In the genomic region with DNA sequence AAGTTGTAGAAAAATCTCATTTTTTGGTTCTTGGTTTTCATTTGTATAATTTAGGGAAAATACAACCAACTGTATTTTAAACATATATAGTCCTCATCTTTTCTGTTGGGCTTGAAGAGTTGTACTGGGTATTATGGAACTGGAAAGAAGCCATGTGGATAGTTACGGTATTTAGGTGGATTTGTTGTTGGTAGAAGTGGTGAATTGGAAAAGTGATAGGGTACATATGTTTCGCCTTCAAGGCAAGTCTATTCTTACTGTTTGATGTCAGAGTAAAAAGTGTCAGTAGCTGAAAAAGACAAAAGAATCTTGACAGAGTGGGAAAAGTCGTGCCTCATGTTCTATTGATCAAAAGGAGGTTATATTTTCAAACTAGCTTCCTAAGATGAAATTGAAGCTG, we compare ENCODE assay signal across 19 cellular contexts.
DNase-seq lines count a peak whose midpoint lies in the region; FAIRE-seq and TF ChIP-seq lines count a peak whose summit lies in the region.
"Had no signal": no experiment of that assay in that cellular context is flagged by ENCODE, and none has a peak within 500 bp of the region (broad histone marks: within the 10 kb centered on the region; RNA-seq: fewer than 3 reads in every experiment).

No MANE protein-coding gene starts in this region.

- no peak for FAIRE-seq in astrocyte (lab: Jason Lieb, UNC)

- CTCF ChIA-PET in activated CD4-positive, alpha-beta memory T cell treated with anti-CD3 and anti-CD28 coated beads for 36 hours (lab: Charles Lee): interaction anchor here (1.4 to 9.9 kb wide), 3 partner anchors 40 to 80 kb away, joined by 4 to 67 read pairs (median 4); no protein-coding TSS in a partner anchor
- CTCF ChIA-PET in activated CD4-positive, alpha-beta memory T cell treated with anti-CD3 and anti-CD28 coated beads, Interleukin-2, amount 10 ng/mL, durations not matched to agents 7 days and 5 days (lab: Charles Lee): interaction anchor here (5.9 kb wide), 1 partner anchor 41 kb away, joined by 27 read pairs; no protein-coding TSS in a partner anchor

- H3K27ac Mint-ChIP-seq in activated CD4-positive, alpha-beta memory T cell treated with anti-CD3 and anti-CD28 coated beads for 36 hours: peak overlapping the region; percentile 35
- no peak overlapping the region for H3K27ac Mint-ChIP-seq in activated CD4-positive, alpha-beta memory T cell treated with anti-CD3 and anti-CD28 coated beads, Interleukin-2, amount 10 ng/mL, durations not matched to agents 7 days and 5 days
- H3K27ac Mint-ChIP-seq in astrocyte (ENCODE audit: unreplicated experiment) (peak overlapping the region; percentile 70), glutamatergic neuron (ENCODE audit: unreplicated experiment) (peak overlapping the region; percentile 4)
- H3K27ac Mint-ChIP-seq: activated CD8-positive, alpha-beta T cell treated with anti-CD3 and anti-CD28 coated beads for 36 hours; activated naive CD4-positive, alpha-beta T cell treated with anti-CD3 and anti-CD28 coated beads, Interleukin-2, amount 10 ng/mL, durations not matched to agents 7 days and 5 days had no signal

- peak overlapping the region; percentile 26 for H3K9ac ChIP-seq in astrocyte (ENCODE audit: low read length)
- H3K9ac ChIP-seq in skeletal muscle tissue (ENCODE audit: low read depth in 1 of 3, low read length in 3 of 3): no peak overlapping the region

- H3K4me3 ChIP-seq in astrocyte (ENCODE audit: insufficient read depth, low read depth, low read length) (peak overlapping the region; percentile 11), skeletal muscle tissue (ENCODE audit: low read length in 3 of 3) (no peak overlapping the region)

- no peak overlapping the region for H2AFZ ChIP-seq in astrocyte (ENCODE audit: low read depth, low read length)

- H3K27me3 ChIP-seq in astrocyte (ENCODE audit: insufficient read depth, low read length): no peaks in the 10 kb centered on the region
- H3K27me3 ChIP-seq in skeletal muscle tissue (ENCODE audit: control insufficient read depth in 3 of 3, insufficient read depth in 3 of 3, low read length in 3 of 3): no peaks in the 10 kb centered on the region

- peaks cover 20% of the 10 kb centered on the region for H3K36me3 Mint-ChIP-seq in activated CD4-positive, alpha-beta memory T cell treated with anti-CD3 and anti-CD28 coated beads for 36 hours
- peaks cover 13% of the 10 kb centered on the region for H3K36me3 Mint-ChIP-seq in activated CD4-positive, alpha-beta memory T cell treated with anti-CD3 and anti-CD28 coated beads, Interleukin-2, amount 10 ng/mL, durations not matched to agents 7 days and 5 days (ENCODE audit: low read depth)
- H3K36me3 Mint-ChIP-seq in astrocyte (ENCODE audit: low read depth, unreplicated experiment) (peaks cover 3% of the 10 kb centered on the region), glutamatergic neuron (ENCODE audit: unreplicated experiment) (no peaks in the 10 kb centered on the region)

- H3K4me1 Mint-ChIP-seq in activated CD4-positive, alpha-beta memory T cell treated with anti-CD3 and anti-CD28 coated beads for 36 hours (ENCODE audit: low read depth): peaks cover 56% of the 10 kb centered on the region
- H3K4me1 Mint-ChIP-seq in activated CD4-positive, alpha-beta memory T cell treated with anti-CD3 and anti-CD28 coated beads, Interleukin-2, amount 10 ng/mL, durations not matched to agents 7 days and 5 days: peaks cover 17% of the 10 kb centered on the region
- H3K4me1 Mint-ChIP-seq in astrocyte (ENCODE audit: low read depth, unreplicated experiment): peaks cover 50% of the 10 kb centered on the region
- peaks cover 24% of the 10 kb centered on the region for H3K4me1 Mint-ChIP-seq in glutamatergic neuron (ENCODE audit: low read depth, unreplicated experiment)

- H4K20me1 ChIP-seq in astrocyte (ENCODE audit: insufficient read depth, low read length): peaks cover 88% of the 10 kb centered on the region

- no peaks in the 10 kb centered on the region for H3K36me3 ChIP-seq in astrocyte (ENCODE audit: insufficient read depth, low read length)
- no peaks in the 10 kb centered on the region for H3K36me3 ChIP-seq in skeletal muscle tissue (ENCODE audit: control insufficient read depth in 3 of 3, insufficient read depth in 3 of 3, low read length in 3 of 3)

- no peak for DNase-seq in activated CD4-positive, alpha-beta memory T cell treated with anti-CD3 and anti-CD28 coated beads for 36 hours
- no peak for DNase-seq in activated CD4-positive, alpha-beta memory T cell treated with anti-CD3 and anti-CD28 coated beads, Interleukin-2, amount 10 ng/mL, durations not matched to agents 7 days and 5 days
- DNase-seq in astrocyte (ENCODE audit: low read depth) (no peak), glutamatergic neuron (no peak), NCI-H2081 treated with DMSO at 0.1 percent for 48 hours (lab: John Stamatoyannopoulos, UW) (no peak), NOMO-1 (lab: John Stamatoyannopoulos, UW; ENCODE audit: unreplicated experiment in 2 of 2) (no peak), SW 1271 (lab: John Stamatoyannopoulos, UW) (no peak)
- DNase-seq: 8988T; activated CD4-positive, CD25-positive, alpha-beta regulatory T cell; activated CD8-positive, alpha-beta T cell treated with anti-CD3 and anti-CD28 coated beads for 36 hours; activated naive CD4-positive, alpha-beta T cell treated with anti-CD3 and anti-CD28 coated beads, Interleukin-2, amount 10 ng/mL, durations not matched to agents 7 days and 5 days; activated T-cell treated with anti-CD3 and anti-CD28 coated beads, Interleukin-2, amount 50 U/mL, for 1 hour; aorta; effector memory CD8-positive, alpha-beta T cell; MM.1S; NCI-H1694; stimulated activated CD8-positive, alpha-beta memory T cell treated with anti-CD3 and anti-CD28 coated beads, Interleukin-4, amount 100 ng/mL, for 48 hours had no signal

- H3K79me2 ChIP-seq in astrocyte (ENCODE audit: insufficient read depth, low read length): peaks cover 86% of the 10 kb centered on the region

- H3K4me3 Mint-ChIP-seq in activated CD4-positive, alpha-beta memory T cell treated with anti-CD3 and anti-CD28 coated beads for 36 hours: no peak overlapping the region
- no peak overlapping the region for H3K4me3 Mint-ChIP-seq in activated CD4-positive, alpha-beta memory T cell treated with anti-CD3 and anti-CD28 coated beads, Interleukin-2, amount 10 ng/mL, durations not matched to agents 7 days and 5 days
- H3K4me3 Mint-ChIP-seq in astrocyte (ENCODE audit: unreplicated experiment): no peak overlapping the region
- no peak overlapping the region for H3K4me3 Mint-ChIP-seq in glutamatergic neuron (ENCODE audit: unreplicated experiment)
- H3K4me3 Mint-ChIP-seq: activated CD8-positive, alpha-beta T cell treated with anti-CD3 and anti-CD28 coated beads for 36 hours; activated naive CD4-positive, alpha-beta T cell treated with anti-CD3 and anti-CD28 coated beads, Interleukin-2, amount 10 ng/mL, durations not matched to agents 7 days and 5 days; effector memory CD8-positive, alpha-beta T cell; neural crest cell had no signal

- POLR2A ChIA-PET in activated CD4-positive, alpha-beta memory T cell treated with anti-CD3 and anti-CD28 coated beads for 36 hours (lab: Charles Lee): interaction anchor here (1.1 to 1.7 kb wide), 3 partner anchors 13 to 152 kb away, joined by 3 to 4 read pairs (median 3); a partner anchor contains a TSS
- POLR2A ChIA-PET in activated CD4-positive, alpha-beta memory T cell treated with anti-CD3 and anti-CD28 coated beads, Interleukin-2, amount 10 ng/mL, durations not matched to agents 7 days and 5 days (lab: Charles Lee): no interaction called here

- H3K4me1 ChIP-seq in astrocyte (ENCODE audit: insufficient read depth, low read length): peaks cover 45% of the 10 kb centered on the region
- peaks cover 46 to 64% (median 53%) of the 10 kb centered on the region in 3 donors for H3K4me1 ChIP-seq in skeletal muscle tissue (ENCODE audit: control insufficient read depth in 3 of 3, insufficient read depth in 3 of 3, low read length in 3 of 3)

- peak overlapping the region; percentile 71 for H3K4me2 ChIP-seq in astrocyte (ENCODE audit: low read length)

- no peaks in the 10 kb centered on the region for H3K9me3 Mint-ChIP-seq in activated CD4-positive, alpha-beta memory T cell treated with anti-CD3 and anti-CD28 coated beads for 36 hours
- H3K9me3 Mint-ChIP-seq in activated CD4-positive, alpha-beta memory T cell treated with anti-CD3 and anti-CD28 coated beads, Interleukin-2, amount 10 ng/mL, durations not matched to agents 7 days and 5 days: no peaks in the 10 kb centered on the region
- H3K9me3 Mint-ChIP-seq in astrocyte (ENCODE audit: unreplicated experiment) (no peaks in the 10 kb centered on the region), glutamatergic neuron (ENCODE audit: unreplicated experiment) (peaks cover 4% of the 10 kb centered on the region)
- H3K9me3 Mint-ChIP-seq: activated naive CD4-positive, alpha-beta T cell treated with anti-CD3 and anti-CD28 coated beads, Interleukin-2, amount 10 ng/mL, durations not matched to agents 7 days and 5 days; effector memory CD8-positive, alpha-beta T cell; neural crest cell had no signal

- TF ChIP-seq CTCF in astrocyte (IDR thresholded peaks at IDR 0.05; ENCODE audit: insufficient read depth, low read depth, low read length) (no peak), glutamatergic neuron (IDR thresholded peaks at IDR 0.05; ENCODE audit: partially characterized antibody, unreplicated experiment) (no peak)

- peak overlapping the region; percentile 71 for H3K27ac ChIP-seq in astrocyte (ENCODE audit: low read depth, low read length)
- H3K27ac ChIP-seq in skeletal muscle tissue (ENCODE audit: low read depth, low read length): peak overlapping the region; percentile 1

- intact Hi-C loops in activated CD4-positive, alpha-beta memory T cell treated with anti-CD3 and anti-CD28 coated beads for 36 hours (cut with micrococcal nuclease): no loop called here

- H3K9me3 ChIP-seq in astrocyte (ENCODE audit: insufficient read depth, low read depth, low read length) (no peaks in the 10 kb centered on the region), skeletal muscle tissue (ENCODE audit: control insufficient read depth in 3 of 3, low read length in 3 of 3) (no peaks in the 10 kb centered on the region)

- no peaks in the 10 kb centered on the region for H3K27me3 Mint-ChIP-seq in activated CD4-positive, alpha-beta memory T cell treated with anti-CD3 and anti-CD28 coated beads for 36 hours
- H3K27me3 Mint-ChIP-seq in activated CD4-positive, alpha-beta memory T cell treated with anti-CD3 and anti-CD28 coated beads, Interleukin-2, amount 10 ng/mL, durations not matched to agents 7 days and 5 days: no peaks in the 10 kb centered on the region
- H3K27me3 Mint-ChIP-seq in astrocyte (ENCODE audit: low read depth, unreplicated experiment) (no peaks in the 10 kb centered on the region), glutamatergic neuron (ENCODE audit: unreplicated experiment) (peaks cover 3% of the 10 kb centered on the region)
- H3K27me3 Mint-ChIP-seq: activated CD8-positive, alpha-beta T cell treated with anti-CD3 and anti-CD28 coated beads for 36 hours; activated naive CD4-positive, alpha-beta T cell treated with anti-CD3 and anti-CD28 coated beads, Interleukin-2, amount 10 ng/mL, durations not matched to agents 7 days and 5 days; effector memory CD8-positive, alpha-beta T cell had no signal
